13 cellular contexts compared by ENCODE assay signal in the genomic region with DNA sequence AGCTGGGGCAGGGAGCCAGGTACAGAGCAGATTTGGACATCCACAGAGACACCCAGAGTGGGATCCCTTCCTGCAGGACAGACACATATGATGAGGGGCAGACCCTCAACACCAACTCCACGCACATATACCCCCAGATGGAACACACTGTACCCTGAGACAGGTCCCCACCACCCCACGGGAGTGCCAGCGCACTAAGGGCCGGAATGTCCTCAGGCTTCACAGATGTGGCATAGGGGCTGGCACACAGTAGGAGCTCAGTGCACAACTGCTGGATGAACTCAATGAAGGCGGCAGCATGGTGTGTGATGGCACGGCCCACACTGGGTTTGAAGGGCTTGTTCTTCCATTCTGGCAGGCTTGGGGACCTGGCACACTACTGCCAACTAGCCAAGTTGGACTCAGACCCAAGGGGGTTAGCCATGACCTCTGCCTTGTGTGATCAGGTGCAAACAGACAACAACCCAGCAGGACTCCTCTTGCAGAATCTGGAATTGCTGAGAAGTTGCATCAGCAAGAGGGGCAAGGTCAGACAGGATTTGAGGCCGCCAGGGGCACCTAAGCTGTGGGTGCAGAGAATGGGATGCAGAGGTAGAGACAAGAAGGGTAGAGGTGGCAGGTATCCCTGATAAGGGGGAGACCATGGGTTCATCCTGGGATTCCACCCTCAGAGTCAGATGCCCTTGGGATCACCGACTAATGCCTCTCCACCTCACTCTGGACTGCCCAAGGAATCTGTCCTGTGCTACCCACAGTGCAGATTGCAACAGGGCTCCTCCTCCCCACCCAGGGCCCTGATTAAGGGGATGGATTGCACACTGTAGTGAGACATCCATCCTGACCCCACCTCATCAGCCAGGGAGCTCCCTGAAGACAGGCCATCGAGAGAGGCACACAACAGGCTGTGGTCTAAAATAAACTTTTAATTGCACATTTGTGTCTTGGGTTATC. TPM values are rescaled to one million over a fixed set of nuclear protein-coding genes. Genes with fewer than 3 reads are reported as not detected.
DNase-seq lines count a peak whose midpoint lies in the region; ATAC-seq, FAIRE-seq and TF ChIP-seq lines count a peak whose summit lies in the region.
"Had no signal": no experiment of that assay in that cellular context is flagged by ENCODE, and none has a peak within 500 bp of the region (broad histone marks: within the 10 kb centered on the region; RNA-seq: fewer than 3 reads in every experiment).

No MANE protein-coding gene starts in this region.

- H3K27ac Mint-ChIP-seq in activated CD4-positive, alpha-beta T cell treated with anti-CD3 and anti-CD28 coated beads, Interleukin-2, amount 10 ng/mL, durations not matched to agents 24 days and 14 days: peak overlapping the region; percentile 40

- H2AFZ ChIP-seq in OCI-LY1 (ENCODE audit: low read length) (no peak overlapping the region), neuronal stem cell (ENCODE audit: low read length) (no peak overlapping the region)

- peak overlapping the region; percentile 99 for H2AK5ac ChIP-seq in neuronal stem cell (ENCODE audit: low read depth, low read length)

- H3K36me3 ChIP-seq in OCI-LY1 (ENCODE audit: insufficient read depth, low read length): peaks cover 39% of the 10 kb centered on the region
- H3K36me3 ChIP-seq in bronchial epithelial cell (ENCODE audit: control insufficient read depth, insufficient read depth, low read length): no peaks in the 10 kb centered on the region
- peaks cover 0 to 13% of the 10 kb centered on the region in 2 donors for H3K36me3 ChIP-seq in neuronal stem cell (replicated peaks in 1 of 2; ENCODE audit: control insufficient read depth in 2 of 2, insufficient read depth in 2 of 2, low read length in 2 of 2)
- H3K36me3 ChIP-seq: uterus had no signal

- H3F3A ChIP-seq in OCI-LY1 (ENCODE audit: insufficient read depth, low read length): no peaks in the 10 kb centered on the region; the same call in 1 of the 2 replicates

- H3K4me3 ChIP-seq in OCI-LY1 (ENCODE audit: low read depth, low read length, poor library complexity, severe bottlenecking): peak overlapping the region; percentile 82
- no peak overlapping the region for H3K4me3 ChIP-seq in bronchial epithelial cell (ENCODE audit: low read depth, low read length)
- peak overlapping the region in 1 of 2 donors; percentile 6 for H3K4me3 ChIP-seq in neuronal stem cell (ENCODE audit: low read length in 2 of 2)
- H3K4me3 ChIP-seq: uterus had no signal

- no peak overlapping the region for H2BK120ac ChIP-seq in neuronal stem cell (ENCODE audit: low read depth, low read length)

- H3K4me1 Mint-ChIP-seq in activated CD4-positive, alpha-beta T cell treated with anti-CD3 and anti-CD28 coated beads, Interleukin-2, amount 10 ng/mL, durations not matched to agents 24 days and 14 days: peaks cover 36% of the 10 kb centered on the region

- ATAC-seq in HG02610 (IDR thresholded peaks at IDR 0.05; ENCODE audit: unreplicated experiment): no peak
- ATAC-seq in GM21528 (IDR thresholded peaks at IDR 0.05; ENCODE audit: low FRiP score, unreplicated experiment): no peak

- no peaks in the 10 kb centered on the region for H3K9me2 ChIP-seq in OCI-LY1 (ENCODE audit: low read depth, low read length)

- H3K79me1 ChIP-seq in neuronal stem cell (ENCODE audit: low read depth, low read length): no peaks in the 10 kb centered on the region

- WGBS in neuronal stem cell (ENCODE audit: extremely low coverage in 2 of 2, insufficient read length in 2 of 2, insufficient replicate concordance in 1 of 2), 2 donors: no CpG with 5 or more reads among the region's 9 CpGs

- H3K36me3 Mint-ChIP-seq in activated CD4-positive, alpha-beta T cell treated with anti-CD3 and anti-CD28 coated beads, Interleukin-2, amount 10 ng/mL, durations not matched to agents 24 days and 14 days (ENCODE audit: low read depth): peaks cover 5% of the 10 kb centered on the region

- no peak overlapping the region for H2BK5ac ChIP-seq in neuronal stem cell (ENCODE audit: low read length)

- no peaks in the 10 kb centered on the region for H3K9me3 Mint-ChIP-seq in activated CD4-positive, alpha-beta T cell treated with anti-CD3 and anti-CD28 coated beads, Interleukin-2, amount 10 ng/mL, durations not matched to agents 24 days and 14 days

- intact Hi-C loops in activated CD4-positive, alpha-beta T cell treated with anti-CD3 and anti-CD28 coated beads, Interleukin-2, amount 10 ng/mL, durations not matched to agents 24 days and 14 days (cut with micrococcal nuclease): no loop called here

- H3K4me2 ChIP-seq in OCI-LY1 (ENCODE audit: low read length) (peak overlapping the region; percentile 79), neuronal stem cell (ENCODE audit: insufficient read depth, low read length, poor library complexity, severe bottlenecking) (no peak overlapping the region)

- TF ChIP-seq CTCF in OCI-LY1 (IDR thresholded peaks at IDR 0.05; ENCODE audit: low read length) (no peak), bronchial epithelial cell (IDR thresholded peaks at IDR 0.05; ENCODE audit: insufficient read depth, low read length, severe bottlenecking) (no peak)

- H3K27me3 ChIP-seq in OCI-LY1 (ENCODE audit: insufficient read depth, low read length) (no peaks in the 10 kb centered on the region), bronchial epithelial cell (ENCODE audit: control insufficient read depth, insufficient read depth, low read length) (no peaks in the 10 kb centered on the region), neuronal stem cell (ENCODE audit: control insufficient read depth in 3 of 3, insufficient read depth in 3 of 3, low read depth in 1 of 3, low read length in 3 of 3) (peaks cover 0 to 4% (median 0%) of the 10 kb centered on the region in 3 experiments)
- H3K27me3 ChIP-seq: uterus had no signal

- H4K8ac ChIP-seq in neuronal stem cell (ENCODE audit: low read depth, low read length): peak overlapping the region; percentile 19

- peak; percentile 52 for FAIRE-seq in bronchial epithelial cell (lab: Jason Lieb, UNC)

- no peak overlapping the region for H4K91ac ChIP-seq in neuronal stem cell (ENCODE audit: low read depth, low read length, poor library complexity)

- H4K20me1 ChIP-seq in OCI-LY1 (ENCODE audit: insufficient read depth, low read length): no peaks in the 10 kb centered on the region

- H3K4me1 ChIP-seq in OCI-LY1 (ENCODE audit: insufficient read depth, low read length, severe bottlenecking) (peaks cover 67% of the 10 kb centered on the region), neuronal stem cell (ENCODE audit: control insufficient read depth in 2 of 2, insufficient read depth in 1 of 2, low read depth in 1 of 2, low read length in 2 of 2) (peaks cover 16 to 25% of the 10 kb centered on the region in 2 donors)

- H3K27ac ChIP-seq in OCI-LY1 (ENCODE audit: low read depth, low read length, poor library complexity, severe bottlenecking) (peak overlapping the region; percentile 37), neuronal stem cell (replicated peaks; ENCODE audit: low read length) (no peak overlapping the region)
- H3K27ac ChIP-seq: uterus had no signal

- H2BK12ac ChIP-seq in neuronal stem cell (ENCODE audit: low read length): no peak overlapping the region

- DNase-seq in activated CD4-positive, alpha-beta T cell treated with anti-CD3 and anti-CD28 coated beads, Interleukin-2, amount 10 ng/mL, durations not matched to agents 24 days and 14 days: no peak
- DNase-seq in activated CD4-positive, alpha-beta T cell treated with anti-CD3 and anti-CD28 coated beads, Interleukin-2, amount 50 U/mL, for 48 hours: no peak
- DNase-seq in bronchial epithelial cell (ENCODE audit: low read depth): no peak
- DNase-seq in neuronal stem cell (ENCODE audit: low spot score): no peak
- DNase-seq in AG20443 (ENCODE audit: low spot score): no peak
- DNase-seq: activated T-cell treated with anti-CD3 and anti-CD28 coated beads for 4 hours, Kasumi-1, uterus had no signal

- H3K27me3 Mint-ChIP-seq in activated CD4-positive, alpha-beta T cell treated with anti-CD3 and anti-CD28 coated beads, Interleukin-2, amount 10 ng/mL, durations not matched to agents 24 days and 14 days: no peaks in the 10 kb centered on the region

- H3K4me3 Mint-ChIP-seq in activated CD4-positive, alpha-beta T cell treated with anti-CD3 and anti-CD28 coated beads, Interleukin-2, amount 10 ng/mL, durations not matched to agents 24 days and 14 days: peak overlapping the region; percentile 21

- no peak overlapping the region for H3K18ac ChIP-seq in neuronal stem cell (ENCODE audit: low read length)

- H3K23ac ChIP-seq in neuronal stem cell (ENCODE audit: low read depth, low read length, poor library complexity): no peak overlapping the region

- H3K4ac ChIP-seq in neuronal stem cell (ENCODE audit: low read length): no peak overlapping the region

- no peak overlapping the region for H3K14ac ChIP-seq in neuronal stem cell (ENCODE audit: low read length)

- peak overlapping the region; percentile 42; the same call in 1 of the 2 replicates for H3K9ac ChIP-seq in OCI-LY1 (ENCODE audit: low read length)
- no peak overlapping the region for H3K9ac ChIP-seq in neuronal stem cell (ENCODE audit: low read depth, low read length, poor library complexity)

- H2BK15ac ChIP-seq in neuronal stem cell (ENCODE audit: low read length): peak overlapping the region; percentile 96

- H3K9me3 ChIP-seq in OCI-LY1 (ENCODE audit: low read length) (no peaks in the 10 kb centered on the region), neuronal stem cell (replicated peaks in 1 of 2; ENCODE audit: control insufficient read depth in 2 of 2, insufficient read depth in 1 of 2, low read depth in 1 of 2, low read length in 2 of 2) (no peaks in the 10 kb centered on the region)
- H3K9me3 ChIP-seq: uterus had no signal

- peaks cover 3% of the 10 kb centered on the region; the same call in 1 of the 2 replicates for H3K79me2 ChIP-seq in OCI-LY1 (ENCODE audit: insufficient read depth, low read length)

RNA-seq across cellular contexts. Expression of gene C22orf15, which starts 2.4 kb away (rescaled TPM):
- total RNA-seq in activated CD4-positive, alpha-beta T cell treated with anti-CD3 and anti-CD28 coated beads, Interleukin-2, amount 10 ng/mL, durations not matched to agents 24 days and 14 days: 0.16 and 0.19 TPM in 2 replicates
- not detected in 2 replicates for total RNA-seq in bronchial epithelial cell
- 3.0 TPM for polyA plus RNA-seq in neuronal stem cell (2013, experiment 1 of 2)
- polyA plus RNA-seq in neuronal stem cell (2013, experiment 2 of 2): 2.8 TPM
- total RNA-seq: cerebellum, myocyte had no signal

RNA-seq across cellular contexts. Expression of gene CHCHD10, which starts 2.6 kb away (rescaled TPM):
- total RNA-seq in activated CD4-positive, alpha-beta T cell treated with anti-CD3 and anti-CD28 coated beads, Interleukin-2, amount 10 ng/mL, durations not matched to agents 24 days and 14 days: 122 and 126 TPM in 2 replicates
- total RNA-seq in bronchial epithelial cell: 4.5 and 11.5 TPM in 2 replicates
- polyA plus RNA-seq in neuronal stem cell (2013, experiment 1 of 2): 84.6 TPM
- polyA plus RNA-seq in neuronal stem cell (2013, experiment 2 of 2): 88.1 TPM

RNA-seq across cellular contexts. Expression of gene MMP11, which starts 7.4 kb away (rescaled TPM):
- 0.50 and 0.70 TPM in 2 replicates for total RNA-seq in activated CD4-positive, alpha-beta T cell treated with anti-CD3 and anti-CD28 coated beads, Interleukin-2, amount 10 ng/mL, durations not matched to agents 24 days and 14 days
- total RNA-seq in bronchial epithelial cell: 0.38 and 0.53 TPM in 2 replicates
- polyA plus RNA-seq in neuronal stem cell (2013, experiment 1 of 2): 6.5 TPM
- 6.1 TPM for polyA plus RNA-seq in neuronal stem cell (2013, experiment 2 of 2)

RNA-seq across cellular contexts. Expression of gene VPREB3, which starts 11.0 kb away (rescaled TPM):
- not detected in 2 replicates for total RNA-seq in activated CD4-positive, alpha-beta T cell treated with anti-CD3 and anti-CD28 coated beads, Interleukin-2, amount 10 ng/mL, durations not matched to agents 24 days and 14 days
- not detected in 2 replicates for total RNA-seq in bronchial epithelial cell
- 0.35 TPM for polyA plus RNA-seq in neuronal stem cell (2013, experiment 1 of 2)
- polyA plus RNA-seq in neuronal stem cell (2013, experiment 2 of 2): 0.42 TPM
- total RNA-seq: cerebellum, uterus had no signal

RNA-seq across cellular contexts. Expression of gene ZNF70, which starts 14.3 kb away (rescaled TPM):
- 2.5 and 2.6 TPM in 2 replicates for total RNA-seq in activated CD4-positive, alpha-beta T cell treated with anti-CD3 and anti-CD28 coated beads, Interleukin-2, amount 10 ng/mL, durations not matched to agents 24 days and 14 days
- 1.3 TPM in 2 replicates for total RNA-seq in bronchial epithelial cell
- 2.8 TPM for polyA plus RNA-seq in neuronal stem cell (2013, experiment 1 of 2)
- polyA plus RNA-seq in neuronal stem cell (2013, experiment 2 of 2): 3.0 TPM
